Comparison of ENCODE assay signal across 22 cellular contexts in genomic region chr6:125208625-125209249, GRCh38. TPM values are rescaled to one million over a fixed set of nuclear protein-coding genes. Genes with fewer than 3 reads are reported as not detected.
DNase-seq lines count a peak whose midpoint lies in the region; ATAC-seq, FAIRE-seq and TF ChIP-seq lines count a peak whose summit lies in the region.
"Had no signal": no experiment of that assay in that cellular context is flagged by ENCODE, and none has a peak within 500 bp of the region (broad histone marks: within the 10 kb centered on the region; RNA-seq: fewer than 3 reads in every experiment).

No MANE protein-coding gene starts in this region.

- POLR2A ChIA-PET in K562 (lab: Yijun Ruan, JAX): interaction anchor here (0.6 to 1.0 kb wide), 2 partner anchors 11 to 746 kb away, joined by 3 read pairs; no protein-coding TSS in a partner anchor

- no peak overlapping the region for H3K9ac ChIP-seq in K562 (ENCODE audit: insufficient read depth in 1 of 2, low read depth in 2 of 2, low read length in 2 of 2)

- H4K20me1 ChIP-seq in K562 (replicated peaks; ENCODE audit: control insufficient read depth, insufficient read depth, low read length): no peaks in the 10 kb centered on the region

- WGBS in K562 (ENCODE audit: insufficient coverage, low coverage, missing lambda C conversion rate): 63% methylated on average over 5 of the region's 5 CpGs
- WGBS in pancreas, 2 donors: 41 to 47% methylated on average over 5 of the region's 5 CpGs
- 89 to 96% (median 91%) methylated on average over 5 of the region's 5 CpGs for WGBS in ovary, 3 donors

- H3K9me3 ChIP-seq in K562 (replicated peaks; ENCODE audit: control insufficient read depth, insufficient read depth, low read depth, low read length): no peaks in the 10 kb centered on the region
- no peaks in the 10 kb centered on the region for H3K9me3 ChIP-seq in pancreas
- no peaks in the 10 kb centered on the region for H3K9me3 ChIP-seq in ovary
- H3K9me3 ChIP-seq: BE2C had no signal

- no peak overlapping the region for H3K27ac ChIP-seq in K562 (ENCODE audit: extremely low read depth, low read depth, low read length)
- H3K27ac ChIP-seq in pancreas: peak overlapping the region in 1 of 4 donors; percentile 31
- H3K27ac ChIP-seq in ovary: no peak overlapping the region

- CTCF ChIA-PET in K562 (lab: Yijun Ruan, JAX; ENCODE audit: low intra/inter-chr PET ratio): no interaction called here

- DNase-seq in K562 (ENCODE audit: extremely low read depth in 1 of 4, low spot score in 3 of 4) (no peak), chondrocyte (ENCODE audit: low spot score) (no peak), pancreas (no peak), ovary (no peak)
- DNase-seq: ACHN; BE2C; C1 segment of cervical spinal cord; CD4-positive, CD25-positive, alpha-beta regulatory T cell; CD8-positive, alpha-beta memory T cell; COR-L47; GOT3; H7; HFFc6 had no signal

- H3K4me3 Mint-ChIP-seq in chondrocyte (ENCODE audit: unreplicated experiment): no peak overlapping the region
- H3K4me3 Mint-ChIP-seq: CD4-positive, CD25-positive, alpha-beta regulatory T cell; CD8-positive, alpha-beta memory T cell; HFFc6; IgD-negative memory B cell had no signal

- peaks cover 32% of the 10 kb centered on the region for H3K4me1 Mint-ChIP-seq in chondrocyte (ENCODE audit: low read depth)
- H3K4me1 Mint-ChIP-seq: CD4-positive, CD25-positive, alpha-beta regulatory T cell; CD8-positive, alpha-beta memory T cell; IgD-negative memory B cell had no signal

- FAIRE-seq in K562 (lab: Jason Lieb, UNC): no peak
- no peak for FAIRE-seq in pancreas (lab: Jason Lieb, UNC)
- FAIRE-seq: A204.1, D721Med, G401.6, GM12892, HepG2 had no signal

- H3K4me3 ChIP-seq in K562 (no peak overlapping the region), pancreas (no peak overlapping the region), ovary (no peak overlapping the region)

- peaks cover 4% of the 10 kb centered on the region in 2 experiments; a peak in 3 of 5 replicates for H3K4me1 ChIP-seq in K562 (replicated peaks in 1 of 2; ENCODE audit: control insufficient read depth in 2 of 2, insufficient read depth in 2 of 2, low read length in 2 of 2)
- peaks cover 7 to 19% (median 10%) of the 10 kb centered on the region in 3 donors for H3K4me1 ChIP-seq in pancreas
- no peaks in the 10 kb centered on the region for H3K4me1 ChIP-seq in ovary (ENCODE audit: insufficient read depth)
- H3K4me1 ChIP-seq: BE2C had no signal

- peaks cover 5% of the 10 kb centered on the region; the same call in 1 of the 3 replicates for H3K79me2 ChIP-seq in K562 (ENCODE audit: control insufficient read depth, insufficient read depth, low read length)

- no peaks in the 10 kb centered on the region for H3K9me1 ChIP-seq in K562 (ENCODE audit: control insufficient read depth, insufficient read depth, low read length)

- H3K9me3 Mint-ChIP-seq in chondrocyte (ENCODE audit: low read depth): no peaks in the 10 kb centered on the region
- H3K9me3 Mint-ChIP-seq: CD4-positive, CD25-positive, alpha-beta regulatory T cell; CD8-positive, alpha-beta memory T cell; HFFc6; IgD-negative memory B cell had no signal

- in situ Hi-C loops in K562 (cut with MboI): no loop called here

- H3K4me2 ChIP-seq in K562 (ENCODE audit: insufficient read depth, low read length): no peak overlapping the region

- no peaks in the 10 kb centered on the region for H3K27me3 Mint-ChIP-seq in chondrocyte (ENCODE audit: low read depth)
- H3K27me3 Mint-ChIP-seq: CD4-positive, CD25-positive, alpha-beta regulatory T cell had no signal

- H2AFZ ChIP-seq in K562 (ENCODE audit: low read depth, low read length): no peak overlapping the region

- no peak for TF ChIP-seq POLR2A in K562 (conservative IDR thresholded peaks at IDR 0.05)
- no peak for TF ChIP-seq POLR2A in GM18505 (IDR thresholded peaks at IDR 0.05; ENCODE audit: borderline replicate concordance, extremely low read depth, insufficient read depth, insufficient read length)
- no peak for TF ChIP-seq POLR2A in ovary (IDR thresholded peaks at IDR 0.05)

- BruUV-seq in K562 (replicated peaks; lab: Mats Ljungman, UMichigan): no TSS peak

- TF ChIP-seq CTCF in K562 (IDR thresholded peaks at IDR 0.05 in 2 of 3, conservative IDR thresholded peaks at IDR 0.05 in 1 of 3; ENCODE audit: insufficient read depth in 2 of 3, low read depth in 1 of 3, low read length in 3 of 3) (no peak; a peak in 1 of 6 replicates), chondrocyte (IDR thresholded peaks at IDR 0.05) (no peak), pancreas (IDR thresholded peaks at IDR 0.05) (no peak), ovary (IDR thresholded peaks at IDR 0.05) (no peak)

- H3K27me3 ChIP-seq in K562 (ENCODE audit: control insufficient read depth in 2 of 2, insufficient read depth in 2 of 2, low read length in 2 of 2) (no peaks in the 10 kb centered on the region), pancreas (no peaks in the 10 kb centered on the region), ovary (no peaks in the 10 kb centered on the region)
- H3K27me3 ChIP-seq: BE2C had no signal

- no peaks in the 10 kb centered on the region for H3K36me3 ChIP-seq in K562 (ENCODE audit: control insufficient read depth, insufficient read depth, low read length)
- H3K36me3 ChIP-seq in pancreas: no peaks in the 10 kb centered on the region
- H3K36me3 ChIP-seq in ovary: no peaks in the 10 kb centered on the region
- H3K36me3 ChIP-seq: BE2C had no signal

- peak overlapping the region; percentile 45 for H3K27ac Mint-ChIP-seq in chondrocyte (ENCODE audit: unreplicated experiment)
- H3K27ac Mint-ChIP-seq: CD4-positive, CD25-positive, alpha-beta regulatory T cell; CD8-positive, alpha-beta memory T cell; IgD-negative memory B cell had no signal

- intact Hi-C loops in K562 (cut with micrococcal nuclease): no loop called here
- intact Hi-C loops in pancreas (cut with DNase I): no loop called here
- intact Hi-C loops in ovary (cut with DNase I): no loop called here

- H3K36me3 Mint-ChIP-seq in chondrocyte (ENCODE audit: low read depth): no peaks in the 10 kb centered on the region
- H3K36me3 Mint-ChIP-seq: CD4-positive, CD25-positive, alpha-beta regulatory T cell; CD8-positive, alpha-beta memory T cell; IgD-negative memory B cell had no signal

- no peak for TF ChIP-seq EP300 in K562 (IDR thresholded peaks at IDR 0.05; ENCODE audit: low read length)
- TF ChIP-seq EP300 in ovary (IDR thresholded peaks at IDR 0.05): no peak

- TF ChIP-seq RAD21 in K562 (CRISPR knock-in tag; conservative IDR thresholded peaks at IDR 0.05 in 1 of 2, IDR thresholded peaks at IDR 0.05 in 1 of 2): peak in 1 of 2 experiments; percentile 9; a peak in 1 of 4 replicates

- ATAC-seq in K562 (peak; percentile 33), pancreas (peak; percentile 33 to 69 (median 50)), GM18505 (IDR thresholded peaks at IDR 0.05; ENCODE audit: unreplicated experiment) (no peak), GM21367 (IDR thresholded peaks at IDR 0.05; ENCODE audit: unreplicated experiment) (no peak)
- ATAC-seq: HCT116, HepG2 had no signal

TF ChIP-seq in K562, 482 proteins besides CTCF, POLR2A, EP300 and RAD21:
- TF ChIP-seq SPI1 (IDR thresholded peaks at IDR 0.05; ENCODE audit: borderline replicate concordance, low read depth, low read length): no peak
TF ChIP-seq in K562: peak in this region for 0.

RNA-seq across cellular contexts. Expression of gene TPD52L1, which starts 55.2 kb away (rescaled TPM):
- total RNA-seq in K562 (2011; cell fraction: chromatin; rRNA removed; ENCODE audit: low replicate concordance): 22.0 and 54.6 TPM in 2 replicates
- total RNA-seq in K562 (2011; cell fraction: nucleolus; rRNA removed): 15.3 and 21.8 TPM in 2 replicates
- 31.1 and 46.6 TPM in 2 replicates for total RNA-seq in K562 (2011; cell fraction: nucleoplasm; rRNA removed)
- total RNA-seq in K562 (2014; rRNA removed) (122 and 126 TPM in 2 replicates), K562 (2014; rRNA removed; fragmentation: Illumina TruSeq; extraction: Trizol) (70.2 and 71.7 TPM in 2 replicates), K562 (2015; rRNA removed; fragmentation: Illumina TruSeq; extraction: Trizol) (56.3 and 61.5 TPM in 2 replicates), K562 (2021) (74.0 and 75.7 TPM in 2 replicates), chondrocyte (24.1 to 52.8 TPM (median 48.0 TPM) in 3 replicates), pancreas (10 to 100 TPM; 22.5 to 51.6 (median 26.1) TPM), ovary (100 to 1,000 TPM in 1 of 7 donors, 10 to 100 TPM in 6; 14.4 to 154 (median 31.6) TPM)
- polyA plus RNA-seq in K562 (2011; rRNA removed) (124 TPM in 2 replicates), K562 (2014; fragmentation: Illumina TruSeq; extraction: Trizol) (97.4 and 103 TPM in 2 replicates), K562 (2014; fragmentation: Nextera tagmentation; extraction: Ambion mirVana) (10 to 100 TPM; 12.9 to 17.1 TPM), K562 (2014; rRNA removed) (148 and 149 TPM in 2 replicates), pancreas (10 to 100 TPM; 21.2 to 22.0 TPM), ovary (10 to 100 TPM; 18.8 to 27.4 TPM)
- 102 and 124 TPM in 2 replicates for polyA plus RNA-seq in K562 (2011; cell fraction: cytosol; rRNA removed)
- 44.4 and 63.0 TPM in 2 replicates for polyA plus RNA-seq in K562 (2011; cell fraction: nucleus; rRNA removed)
- polyA plus RNA-seq in K562 (2012): 55.0 and 126 TPM in 2 replicates
- polyA minus RNA-seq in K562 (2011; rRNA and poly(A)+ RNA removed): 92.2 and 93.3 TPM in 2 replicates
- polyA minus RNA-seq in K562 (2011; cell fraction: cytosol; rRNA and poly(A)+ RNA removed): 28.4 and 31.1 TPM in 2 replicates
- 21.4 and 41.2 TPM in 2 replicates for polyA minus RNA-seq in K562 (2011; cell fraction: nucleus; rRNA and poly(A)+ RNA removed)
- total RNA-seq: CD4-positive, CD25-positive, alpha-beta regulatory T cell; CD8-positive, alpha-beta memory T cell had no signal
- polyA plus RNA-seq: IgD-negative memory B cell had no signal

Comparison
In these comparisons a context has a peak if more than half of its experiments do, and no peak if none do; other contexts are left out.
1. ATAC-seq: peak in K562 (single experiment) and pancreas (4 of 4); none in GM18505 (single experiment) and GM21367 (single experiment).